33 cellular contexts compared by ENCODE assay signal in genomic region chr20:54766483-54766882, GRCh38.
"Had no signal": no experiment of that assay in that cellular context is flagged by ENCODE, and none has a peak within 500 bp of the region (broad histone marks: within the 10 kb centered on the region; RNA-seq: fewer than 3 reads in every experiment).

No MANE protein-coding gene starts in this region.

- H3K36me3 ChIP-seq: adrenal gland, ascending aorta, brain microvascular endothelial cell, breast epithelium, cardiac muscle cell had no signal

- ATAC-seq: activated naive CD4-positive, alpha-beta T cell treated with anti-CD3 and anti-CD28 coated beads, Interleukin-2, amount 50 U/mL, for 72 hours; activated naive CD8-positive, alpha-beta T cell treated with anti-CD3 and anti-CD28 coated beads, Interleukin-2, amount 50 U/mL, for 24 hours; activated T-cell treated with anti-CD3 and anti-CD28 coated beads, Interleukin-2, amount 50 U/mL, for 4 hours; activated T-cell treated with anti-CD3 and anti-CD28 coated beads, Interleukin-2, amount 50 U/mL, for 72 hours; activated T-helper 17 cell treated with anti-CD3 and anti-CD28 coated beads, Interleukin-2, amount 50 U/mL, for 72 hours; body of pancreas had no signal

- H3K9me3 ChIP-seq: adrenal gland, ascending aorta, body of pancreas, breast epithelium had no signal

- H3K27me3 ChIP-seq: adrenal gland, ascending aorta, body of pancreas, brain microvascular endothelial cell, breast epithelium, cardiac muscle cell had no signal

- H3K27ac ChIP-seq: adrenal gland, ascending aorta, body of pancreas, brain microvascular endothelial cell, breast epithelium, cardiac muscle cell had no signal

- H3K4me3 ChIP-seq: adrenal gland, ascending aorta, body of pancreas, breast epithelium, cardiac muscle cell had no signal

- FAIRE-seq: astrocyte, bronchial epithelial cell had no signal

- DNase-seq: activated effector memory CD4-positive, alpha-beta T cell treated with anti-CD3 and anti-CD28 coated beads, Interleukin-2, amount 50 U/mL, for 16 hours; activated effector memory CD4-positive, alpha-beta T cell treated with Interleukin-2 at 50 U/mL for 16 hours; activated gamma-delta T cell; activated gamma-delta T cell treated with Interleukin-2 at 50 U/mL for 16 hours; activated naive CD4-positive, alpha-beta T cell; activated naive CD4-positive, alpha-beta T cell treated with anti-CD3 and anti-CD28 coated beads for 36 hours; activated naive CD4-positive, alpha-beta T cell treated with anti-CD3 and anti-CD28 coated beads, Interleukin-2, amount 10 ng/mL, durations not matched to agents 7 days and 5 days; activated naive CD4-positive, alpha-beta T cell treated with anti-CD3 and anti-CD28 coated beads, Interleukin-2, amount 50 U/mL, for 16 hours; activated naive CD4-positive, alpha-beta T cell treated with Interleukin-2 at 50 U/mL for 16 hours; activated naive CD8-positive, alpha-beta T cell treated with anti-CD3 and anti-CD28 coated beads for 36 hours; activated naive CD8-positive, alpha-beta T cell treated with anti-CD3 and anti-CD28 coated beads, Interleukin-2, amount 10 ng/mL, durations not matched to agents 7 days and 5 days; activated naive CD8-positive, alpha-beta T cell treated with anti-CD3 and anti-CD28 coated beads, Interleukin-2, amount 50 U/mL, for 24 hours; activated T-cell treated with anti-CD3 and anti-CD28 coated beads, Interleukin-2, amount 50 U/mL, for 24 hours; activated T-cell treated with anti-CD3 and anti-CD28 coated beads, Interleukin-2, amount 50 U/mL, for 4 hours; activated T-cell treated with anti-CD3 and anti-CD28 coated beads, Interleukin-2, amount 50 U/mL, for 48 hours; activated T-cell treated with anti-CD3 and anti-CD28 coated beads, Interleukin-2, amount 50 U/mL, for 72 hours; adrenal gland; amniotic stem cell; amygdala; anterior cingulate cortex; aorta; body of pancreas; brain microvascular endothelial cell; caudate nucleus; central memory CD4-positive, alpha-beta T cell; cerebellar nuclear complex had no signal

- H3K4me1 ChIP-seq: adrenal gland, ascending aorta, body of pancreas, breast epithelium had no signal
